ENCODE assay signal across 30 cellular contexts in the genomic region with DNA sequence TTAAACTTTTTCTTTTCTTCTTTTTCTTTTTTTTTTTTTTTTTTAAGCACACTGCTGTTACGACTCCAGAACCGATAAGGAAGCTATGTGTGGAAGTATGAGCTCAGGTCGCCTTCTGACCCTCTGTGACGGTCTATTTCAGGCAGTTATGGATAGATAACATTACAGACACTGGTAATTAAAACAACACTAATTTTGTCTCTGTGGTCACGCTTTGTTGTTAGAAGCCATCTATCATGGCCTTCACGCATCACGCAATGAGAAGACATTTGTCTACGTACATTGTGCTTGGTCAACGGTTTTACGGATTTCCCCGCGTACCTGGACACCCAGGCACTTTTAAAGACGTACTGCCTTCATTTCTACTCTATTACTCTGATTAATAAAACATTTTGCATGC.
"Had no signal": no experiment of that assay in that cellular context is flagged by ENCODE, and none has a peak within 500 bp of the region (broad histone marks: within the 10 kb centered on the region; RNA-seq: fewer than 3 reads in every experiment).

No MANE protein-coding gene starts in this region.

- H3K4me1 ChIP-seq: foreskin keratinocyte, gastrocnemius medialis had no signal

- H3K9me3 ChIP-seq: adrenal gland, body of pancreas, esophagus muscularis mucosa, gastrocnemius medialis had no signal

- DNase-seq: activated B cell treated with CpG ODN at 0.5 μM for 24 hours; activated CD4-positive, alpha-beta T cell treated with anti-CD3 and anti-CD28 coated beads for 48 hours; activated CD4-positive, alpha-beta T cell treated with anti-CD3 and anti-CD28 coated beads, Interleukin-2, amount 50 U/mL, for 1 hour; activated CD4-positive, alpha-beta T cell treated with anti-CD3 and anti-CD28 coated beads, Interleukin-2, amount 50 U/mL, for 48 hours; activated CD8-positive, alpha-beta memory T cell treated with anti-CD3 and anti-CD28 coated beads for 24 hours; activated CD8-positive, alpha-beta T cell treated with anti-CD3 and anti-CD28 coated beads for 36 hours; activated effector memory CD4-positive, alpha-beta T cell treated with anti-CD3 and anti-CD28 coated beads, Interleukin-2, amount 50 U/mL, for 16 hours; activated naive CD4-positive, alpha-beta T cell treated with anti-CD3 and anti-CD28 coated beads for 36 hours; activated naive CD8-positive, alpha-beta T cell treated with anti-CD3 and anti-CD28 coated beads for 36 hours; activated naive CD8-positive, alpha-beta T cell treated with anti-CD3 and anti-CD28 coated beads, Interleukin-2, amount 50 U/mL, for 24 hours; activated T-cell treated with anti-CD3 and anti-CD28 coated beads, Interleukin-2, amount 50 U/mL, for 1 hour; activated T-cell treated with anti-CD3 and anti-CD28 coated beads, Interleukin-2, amount 50 U/mL, for 48 hours; amygdala; aorta; body of pancreas; caudate nucleus; cortex of kidney; dermis blood vessel endothelial cell; effector CD4-positive, alpha-beta T cell; effector memory CD8-positive, alpha-beta T cell; erythroblast; foreskin keratinocyte; gastrocnemius medialis; T-cell; T1000; WERI-Rb-1 had no signal

- H3K36me3 ChIP-seq: adrenal gland, esophagus muscularis mucosa, gastrocnemius medialis, WERI-Rb-1 had no signal

- ATAC-seq: activated CD4-positive, CD25-positive, alpha-beta regulatory T cell treated with anti-CD3 and anti-CD28 coated beads, Interleukin-2, amount 50 U/mL, for 24 hours; activated CD8-positive, alpha-beta T cell treated with anti-CD3 and anti-CD28 coated beads for 36 hours; activated naive CD8-positive, alpha-beta T cell treated with anti-CD3 and anti-CD28 coated beads, Interleukin-2, amount 50 U/mL, for 24 hours; body of pancreas; effector memory CD8-positive, alpha-beta T cell; foreskin keratinocyte; gastrocnemius medialis; T-cell had no signal

- H3K4me3 ChIP-seq: adrenal gland, body of pancreas, esophagus muscularis mucosa, gastrocnemius medialis had no signal

- H3K27ac ChIP-seq: body of pancreas, esophagus muscularis mucosa, foreskin keratinocyte, gastrocnemius medialis, WERI-Rb-1 had no signal

- FAIRE-seq: colon had no signal
